Comparison of ENCODE assay signal across 8 cellular contexts in the genomic region with DNA sequence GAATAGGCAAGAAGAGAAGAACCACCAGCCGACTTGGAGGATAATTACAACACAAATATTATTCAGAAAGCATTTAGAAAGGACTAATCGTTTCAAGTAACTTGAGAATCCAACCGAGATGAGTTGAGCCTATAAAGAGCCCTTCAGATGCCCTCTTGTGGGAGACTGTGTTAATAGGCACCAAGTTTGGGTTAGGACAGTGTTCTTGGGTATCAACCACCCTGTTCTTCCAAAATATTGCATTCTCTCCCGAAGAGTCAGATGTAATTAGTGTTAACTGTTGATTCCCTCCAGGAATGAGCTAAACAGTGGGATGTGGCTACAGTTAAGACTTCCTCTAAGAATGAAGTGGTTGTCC.
A peak's percentile ranks its signal among the peaks of the same experiment; 100 is the strongest.
DNase-seq lines count a peak whose midpoint lies in the region; ATAC-seq and TF ChIP-seq lines count a peak whose summit lies in the region.

No MANE protein-coding gene starts in this region.

- peaks cover 0 to 5% of the 10 kb centered on the region in 2 donors for H3K36me3 Mint-ChIP-seq in activated T-cell treated with anti-CD3 and anti-CD28 coated beads, Interleukin-2, amount 50 U/mL, for 72 hours (ENCODE audit: insufficient read depth in 2 of 2)

- no peak overlapping the region for H3K4me3 Mint-ChIP-seq in activated T-cell treated with anti-CD3 and anti-CD28 coated beads, Interleukin-2, amount 50 U/mL, for 72 hours

- H3K27me3 ChIP-seq in WERI-Rb-1 (ENCODE audit: insufficient read depth, low read depth, severe bottlenecking): no peaks in the 10 kb centered on the region

- no peaks in the 10 kb centered on the region for H3K9me3 ChIP-seq in WERI-Rb-1 (ENCODE audit: severe bottlenecking)

- no peaks in the 10 kb centered on the region for H3K4me1 Mint-ChIP-seq in activated T-cell treated with anti-CD3 and anti-CD28 coated beads, Interleukin-2, amount 50 U/mL, for 72 hours (ENCODE audit: low read depth)

- no peaks in the 10 kb centered on the region for H3K36me3 ChIP-seq in WERI-Rb-1

- H3K27ac ChIP-seq in WERI-Rb-1: 0 out of 2 replicates have a peak overlapping the region, but pooled peaks have one; percentile 9

- no peak overlapping the region for H3K27ac Mint-ChIP-seq in activated T-cell treated with anti-CD3 and anti-CD28 coated beads, Interleukin-2, amount 50 U/mL, for 72 hours

- no peak for ATAC-seq in activated T-cell treated with anti-CD3 and anti-CD28 coated beads, Interleukin-2, amount 50 U/mL, for 72 hours (replicated peaks in 1 of 2)

- H3K4me3 ChIP-seq in WERI-Rb-1 (ENCODE audit: low read depth, low read length): no peak overlapping the region

- H3K27me3 Mint-ChIP-seq in activated T-cell treated with anti-CD3 and anti-CD28 coated beads, Interleukin-2, amount 50 U/mL, for 72 hours (ENCODE audit: low read depth): no peaks in the 10 kb centered on the region

- peak; percentile 61 for TF ChIP-seq CTCF in WERI-Rb-1 (IDR thresholded peaks at IDR 0.05; ENCODE audit: low read depth, low read length)

- peak; percentile 81 for DNase-seq in DMS79 treated with DMSO at 0.1 percent for 48 hours (lab: John Stamatoyannopoulos, UW)
- DNase-seq in LHCN-M2 (ENCODE audit: low read depth): peak; percentile 68
- no peak for DNase-seq in WERI-Rb-1
- peak; percentile 45 for DNase-seq in iPS-NIHi7 (ENCODE audit: extremely low spot score)
- no peak for DNase-seq in HuH-7 (ENCODE audit: low spot score)
- DNase-seq in NCI-H345 treated with DMSO at 0.1 percent for 48 hours (lab: John Stamatoyannopoulos, UW; ENCODE audit: unreplicated experiment): no peak
- DNase-seq in retina: no peak
- no peak for DNase-seq in activated T-cell treated with anti-CD3 and anti-CD28 coated beads, Interleukin-2, amount 50 U/mL, for 72 hours

- H3K9me3 Mint-ChIP-seq in activated T-cell treated with anti-CD3 and anti-CD28 coated beads, Interleukin-2, amount 50 U/mL, for 72 hours: no peaks in the 10 kb centered on the region

Comparison
In these comparisons a context has a peak if more than half of its experiments do, and no peak if none do; other contexts are left out.
1. DNase-seq: peak in DMS79 treated with DMSO at 0.1 percent for 48 hours (single experiment), LHCN-M2 (single experiment) and iPS-NIHi7 (single experiment); none in WERI-Rb-1 (single experiment), HuH-7 (single experiment), NCI-H345 treated with DMSO at 0.1 percent for 48 hours (single experiment), retina (single experiment) and activated T-cell treated with anti-CD3 and anti-CD28 coated beads, Interleukin-2, amount 50 U/mL, for 72 hours (0 of 2).